Comparison of ENCODE assay signal across 1 cellular context in genomic region chr17:48582750-48583069, GRCh38.
TF ChIP-seq lines count a peak whose summit lies in the region.

No MANE protein-coding gene starts in this region.

TF ChIP-seq in endothelial cell of umbilical vein, 7 proteins besides CTCF, POLR2A, EP300 and RAD21:
- TF ChIP-seq MYC (IDR thresholded peaks at IDR 0.05; ENCODE audit: low read depth, low read length): no peak
- TF ChIP-seq JUN (IDR thresholded peaks at IDR 0.05; ENCODE audit: borderline replicate concordance, insufficient read depth, insufficient read length, low read depth): no peak
- no peak for TF ChIP-seq EZH2 (IDR thresholded peaks at IDR 0.05; ENCODE audit: borderline replicate concordance, low read depth, low read length, severe bottlenecking)
- no peak for TF ChIP-seq POLR2AphosphoS5 (IDR thresholded peaks at IDR 0.05; ENCODE audit: insufficient read depth, low read depth, low read length)
- TF ChIP-seq MAX (IDR thresholded peaks at IDR 0.05; ENCODE audit: insufficient read depth, insufficient read length): no peak
- TF ChIP-seq FOS (IDR thresholded peaks at IDR 0.05; ENCODE audit: borderline replicate concordance, insufficient read depth, low read length): no peak
- no peak for TF ChIP-seq GATA2 (IDR thresholded peaks at IDR 0.05; ENCODE audit: insufficient read depth, insufficient read length, low read depth, low read length)
